In genomic region chr12:125315771-125316170, GRCh38 we compare ENCODE assay signal across 23 cellular contexts.
"Had no signal": no experiment of that assay in that cellular context is flagged by ENCODE, and none has a peak within 500 bp of the region (broad histone marks: within the 10 kb centered on the region; RNA-seq: fewer than 3 reads in every experiment).

No MANE protein-coding gene starts in this region.

- H2AFZ ChIP-seq: neural progenitor cell had no signal

- H3K9ac ChIP-seq: neural progenitor cell had no signal

- H3K27me3 ChIP-seq: neural progenitor cell, pancreas, right lobe of liver, thyroid gland, uterus had no signal

- DNase-seq: naive B cell; natural killer cell; nucleus accumbens; pancreas; right cardiac atrium; right lobe of liver; sigmoid colon; small intestine; stimulated activated CD4-positive, alpha-beta T cell treated with anti-CD3 and anti-CD28 coated beads, Interleukin-15, amount 100 ng/mL, for 24 hours; stimulated activated CD4-positive, alpha-beta T cell treated with anti-CD3 and anti-CD28 coated beads, Interleukin-2, amount 100 ng/mL, for 24 hours; stimulated activated CD4-positive, alpha-beta T cell treated with anti-CD3 and anti-CD28 coated beads, Interleukin-2, amount 100 ng/mL, for 48 hours; stimulated activated CD4-positive, alpha-beta T cell treated with anti-CD3 and anti-CD28 coated beads, Interleukin-4, amount 100 ng/mL, for 24 hours; stimulated activated naive B cell treated with anti-CD40 and anti-IgM and Interleukin-4, amounts not matched to agents 10 μg/mL and 1 μg/mL and 100 μg/mL, for 72 hours; stimulated activated naive CD4-positive, alpha-beta T cell treated with Interleukin-2 at 50 U/mL for 16 hours; stomach; thyroid gland; transverse colon; upper lobe of right lung; uterus had no signal

- H3K4me1 ChIP-seq: pancreas, prostate gland, right lobe of liver, sigmoid colon, stomach, thyroid gland, transverse colon, upper lobe of right lung, uterus had no signal

- H3K9me3 ChIP-seq: neutrophil, pancreas, prostate gland, right lobe of liver, sigmoid colon, stomach, thoracic aorta, thyroid gland, transverse colon, upper lobe of right lung, uterus had no signal

- H3K4me3 ChIP-seq: neural progenitor cell, pancreas, prostate gland, right lobe of liver, sigmoid colon, stomach, thoracic aorta, thyroid gland, transverse colon, upper lobe of right lung, uterus had no signal

- H3K36me3 ChIP-seq: neural progenitor cell, neutrophil, pancreas, prostate gland, right lobe of liver, sigmoid colon, stomach, thoracic aorta, thyroid gland, transverse colon, upper lobe of right lung, uterus had no signal

- H3K4me2 ChIP-seq: neural progenitor cell had no signal

- H3K27ac ChIP-seq: neural progenitor cell, neutrophil, pancreas, prostate gland, right lobe of liver, sigmoid colon, stomach, thoracic aorta, thyroid gland, transverse colon, upper lobe of right lung, uterus had no signal
